ENCODE assay signal across 10 cellular contexts in genomic region chr17:38341035-38341721, GRCh38. TPM values are rescaled to one million over a fixed set of nuclear protein-coding genes. Genes with fewer than 3 reads are reported as not detected.
DNase-seq lines count a peak whose midpoint lies in the region; ATAC-seq and TF ChIP-seq lines count a peak whose summit lies in the region.
"Had no signal": no experiment of that assay in that cellular context is flagged by ENCODE, and none has a peak within 500 bp of the region (broad histone marks: within the 10 kb centered on the region; RNA-seq: fewer than 3 reads in every experiment).

No MANE protein-coding gene starts in this region.

- no peaks in the 10 kb centered on the region for H3K9me3 ChIP-seq in testis
- H3K9me3 ChIP-seq: A549 had no signal

- no peaks in the 10 kb centered on the region for H3K36me3 ChIP-seq in testis (ENCODE audit: low read depth, missing control alignments)

- H3K27me3 Mint-ChIP-seq in immature natural killer cell (ENCODE audit: low read depth in 3 of 3), result peaks cover 0 to 10% (median 4%) of the 10 kb centered on the region in 3 donors
- H3K27me3 Mint-ChIP-seq: activated naive CD4-positive, alpha-beta T cell treated with anti-CD3 and anti-CD28 coated beads, Interleukin-2, amount 50 U/mL, for 24 hours had no signal

- no peak overlapping the region for H3K4me3 ChIP-seq in testis
- H3K4me3 ChIP-seq: A549 had no signal

- ATAC-seq in left cardiac atrium (peak; percentile 67 to 70), HG03025 (IDR thresholded peaks at IDR 0.05; ENCODE audit: low FRiP score, unreplicated experiment) (no peak)

- WGBS in testis, 2 donors, result 59 to 70% methylated on average over 5 of the region's 5 CpGs

- no peak for TF ChIP-seq CTCF in testis (IDR thresholded peaks at IDR 0.05)

- intact Hi-C loops in left cardiac atrium (cut with DNase I), result loop anchor here in 1 of 2 donors (10.0 kb wide), 1 partner anchor 144 kb away; no protein-coding TSS in a partner anchor
- intact Hi-C loops in testis (cut with DNase I; ENCODE audit: low total_unique reads), result no loop called here

- no peaks in the 10 kb centered on the region for H3K9me3 Mint-ChIP-seq in immature natural killer cell
- H3K9me3 Mint-ChIP-seq: activated naive CD4-positive, alpha-beta T cell treated with anti-CD3 and anti-CD28 coated beads, Interleukin-2, amount 50 U/mL, for 24 hours had no signal

- H3K36me3 Mint-ChIP-seq in immature natural killer cell, result no peaks in the 10 kb centered on the region
- H3K36me3 Mint-ChIP-seq: activated naive CD4-positive, alpha-beta T cell treated with anti-CD3 and anti-CD28 coated beads, Interleukin-2, amount 50 U/mL, for 24 hours had no signal

- no peak overlapping the region for H3K27ac Mint-ChIP-seq in immature natural killer cell
- H3K27ac Mint-ChIP-seq: activated naive CD4-positive, alpha-beta T cell treated with anti-CD3 and anti-CD28 coated beads, Interleukin-2, amount 50 U/mL, for 24 hours had no signal

- TF ChIP-seq POLR2A in testis (IDR thresholded peaks at IDR 0.05), result no peak

- no peak overlapping the region for H3K4me3 Mint-ChIP-seq in immature natural killer cell
- H3K4me3 Mint-ChIP-seq: activated naive CD4-positive, alpha-beta T cell treated with anti-CD3 and anti-CD28 coated beads, Interleukin-2, amount 50 U/mL, for 24 hours had no signal

- H3K4me1 Mint-ChIP-seq in immature natural killer cell, result no peaks in the 10 kb centered on the region
- H3K4me1 Mint-ChIP-seq: activated naive CD4-positive, alpha-beta T cell treated with anti-CD3 and anti-CD28 coated beads, Interleukin-2, amount 50 U/mL, for 24 hours had no signal

- DNase-seq in NCI-H82 (lab: John Stamatoyannopoulos, UW), result peak; percentile 58
- no peak for DNase-seq in NCI-H82 treated with DMSO at 0.1 percent for 48 hours (lab: John Stamatoyannopoulos, UW; ENCODE audit: unreplicated experiment)
- peak; percentile 60 for DNase-seq in RPMI8226
- peak; percentile 73 for DNase-seq in left cardiac atrium
- peak; percentile 79 for DNase-seq in testis
- DNase-seq in islet precursor cell, result no peak
- DNase-seq in immature natural killer cell, result no peak

- H3K4me1 ChIP-seq in testis, result no peaks in the 10 kb centered on the region
- H3K4me1 ChIP-seq: A549 had no signal

- no peaks in the 10 kb centered on the region for H3K27me3 ChIP-seq in testis

- H3K27ac ChIP-seq in testis, result no peak overlapping the region
- H3K27ac ChIP-seq: A549 had no signal

RNA-seq across cellular contexts. Expression of gene GPR179, which starts 2.6 kb away (rescaled TPM):
- total RNA-seq in left cardiac atrium (under 1 TPM in 1 of 2 donors, not detected in 1; 0.09 TPM), testis (1 to 10 TPM in 1 of 2 donors, under 1 TPM in 1; 0.93 to 1.3 TPM)
- polyA plus RNA-seq in testis (ENCODE audit: insufficient read depth, low read depth, low replicate concordance) (0.61 TPM), immature natural killer cell (not detected)

RNA-seq across cellular contexts. Expression of gene SOCS7, which starts 10.5 kb away (rescaled TPM):
- total RNA-seq in left cardiac atrium (10 to 100 TPM; 11.2 to 11.4 TPM), testis (100 to 1,000 TPM in 1 of 2 donors, 10 to 100 TPM in 1; 74.9 to 132 TPM)
- polyA plus RNA-seq in testis (ENCODE audit: insufficient read depth, low read depth, low replicate concordance) (132 TPM), immature natural killer cell (under 1 TPM; 0.62 to 0.77 (median 0.64) TPM)

RNA-seq across cellular contexts. Expression of gene MRPL45, which starts 44.2 kb away (rescaled TPM):
- 10 to 100 TPM; 22.6 to 24.2 TPM for total RNA-seq in left cardiac atrium
- total RNA-seq in testis, result 10 to 100 TPM; 13.9 to 18.5 TPM
- 26.1 TPM for polyA plus RNA-seq in testis (ENCODE audit: insufficient read depth, low read depth, low replicate concordance)
- polyA plus RNA-seq in immature natural killer cell, result 10 to 100 TPM; 18.4 to 27.8 (median 26.6) TPM

Comparison
In these comparisons a context has a peak if more than half of its experiments do, and no peak if none do; other contexts are left out.
1. DNase-seq: peak in NCI-H82 (single experiment), RPMI8226 (single experiment), left cardiac atrium (single experiment) and testis (single experiment); none in NCI-H82 treated with DMSO at 0.1 percent for 48 hours (single experiment), islet precursor cell (single experiment) and immature natural killer cell (0 of 3).
2. RNA of gene SOCS7, which starts 10.5 kb away (total RNA-seq): 74.9 to 132 TPM in testis; 11.2 to 11.4 TPM in left cardiac atrium; every median in the first group is over 4 times any median in the second.